In the genomic region with DNA sequence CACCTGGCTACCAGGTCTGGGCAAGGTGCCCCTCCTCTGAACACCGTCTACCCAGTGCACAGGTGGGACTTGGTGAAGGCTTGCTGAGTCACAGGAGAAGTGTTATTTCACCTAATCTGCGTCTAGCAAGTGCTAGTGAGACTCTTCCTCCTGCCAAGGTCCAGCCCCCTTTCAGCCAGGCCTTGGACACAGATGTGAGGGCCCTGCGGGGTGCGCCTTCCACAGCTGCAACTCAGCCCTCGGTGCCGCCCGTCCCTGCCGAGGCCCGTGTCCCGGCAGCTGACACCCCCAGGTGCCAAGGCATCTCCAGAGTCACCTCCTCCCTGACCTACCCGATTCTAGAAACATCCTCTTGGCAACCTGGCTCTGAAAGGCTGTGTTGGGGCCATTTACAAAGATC, we compare ENCODE assay signal across 1 cellular context.
TF ChIP-seq lines count a peak whose summit lies in the region.

No MANE protein-coding gene starts in this region.

TF ChIP-seq in HCT116, 20 proteins besides CTCF, POLR2A, EP300 and RAD21 (continued from another document):
- TF ChIP-seq, protein P1, sequence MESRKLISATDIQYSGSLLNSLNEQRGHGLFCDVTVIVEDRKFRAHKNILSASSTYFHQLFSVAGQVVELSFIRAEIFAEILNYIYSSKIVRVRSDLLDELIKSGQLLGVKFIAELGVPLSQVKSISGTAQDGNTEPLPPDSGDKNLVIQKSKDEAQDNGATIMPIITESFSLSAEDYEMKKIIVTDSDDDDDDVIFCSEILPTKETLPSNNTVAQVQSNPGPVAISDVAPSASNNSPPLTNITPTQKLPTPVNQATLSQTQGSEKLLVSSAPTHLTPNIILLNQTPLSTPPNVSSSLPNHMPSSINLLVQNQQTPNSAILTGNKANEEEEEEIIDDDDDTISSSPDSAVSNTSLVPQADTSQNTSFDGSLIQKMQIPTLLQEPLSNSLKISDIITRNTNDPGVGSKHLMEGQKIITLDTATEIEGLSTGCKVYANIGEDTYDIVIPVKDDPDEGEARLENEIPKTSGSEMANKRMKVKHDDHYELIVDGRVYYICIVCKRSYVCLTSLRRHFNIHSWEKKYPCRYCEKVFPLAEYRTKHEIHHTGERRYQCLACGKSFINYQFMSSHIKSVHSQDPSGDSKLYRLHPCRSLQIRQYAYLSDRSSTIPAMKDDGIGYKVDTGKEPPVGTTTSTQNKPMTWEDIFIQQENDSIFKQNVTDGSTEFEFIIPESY (IDR thresholded peaks at IDR 0.05; ENCODE audit: extremely low read depth, insufficient replicate concordance, low read length): no peak
